ENCODE assay signal across 8 cellular contexts in genomic region chr17:7015587-7016020, GRCh38. TPM values are rescaled to one million over a fixed set of nuclear protein-coding genes. Genes with fewer than 3 reads are reported as not detected.
A peak's percentile ranks its signal among the peaks of the same experiment; 100 is the strongest.
DNase-seq lines count a peak whose midpoint lies in the region; ATAC-seq lines count a peak whose summit lies in the region.

No MANE protein-coding gene starts in this region.

- DNase-seq in activated CD8-positive, alpha-beta memory T cell treated with anti-CD3 and anti-CD28 coated beads, Interleukin-2, amount 10 ng/mL, durations not matched to agents 7 days and 5 days, result peak; percentile 76
- no peak for DNase-seq in activated CD8-positive, alpha-beta memory T cell treated with anti-CD3 and anti-CD28 coated beads, Interleukin-2, amount 50 U/mL, for 4 hours
- DNase-seq in activated naive CD8-positive, alpha-beta T cell treated with anti-CD3 and anti-CD28 coated beads for 36 hours, result no peak
- no peak for DNase-seq in retina
- no peak for DNase-seq in iPS-NIHi7 (ENCODE audit: extremely low spot score)

- H3K4me1 ChIP-seq in thymus (ENCODE audit: control insufficient read depth, insufficient read depth, low read length), result peaks cover 34% of the 10 kb centered on the region

- peak overlapping the region; percentile 100 for H3K27ac ChIP-seq in layer of hippocampus (ENCODE audit: low read depth, low read length)
- H3K27ac ChIP-seq in thymus (ENCODE audit: low read depth), result peak overlapping the region; percentile 89

- H3K36me3 Mint-ChIP-seq in activated CD8-positive, alpha-beta memory T cell treated with anti-CD3 and anti-CD28 coated beads, Interleukin-2, amount 10 ng/mL, durations not matched to agents 7 days and 5 days, result peaks cover 30% of the 10 kb centered on the region
- H3K36me3 Mint-ChIP-seq in activated naive CD8-positive, alpha-beta T cell treated with anti-CD3 and anti-CD28 coated beads for 36 hours, result peaks cover 41% of the 10 kb centered on the region

- H3K4me1 Mint-ChIP-seq in activated CD8-positive, alpha-beta memory T cell treated with anti-CD3 and anti-CD28 coated beads, Interleukin-2, amount 10 ng/mL, durations not matched to agents 7 days and 5 days, result peaks cover 62% of the 10 kb centered on the region
- peaks cover 56% of the 10 kb centered on the region for H3K4me1 Mint-ChIP-seq in activated naive CD8-positive, alpha-beta T cell treated with anti-CD3 and anti-CD28 coated beads for 36 hours

- H3K36me3 ChIP-seq in thymus (ENCODE audit: control insufficient read depth, insufficient read depth), result peaks cover 5% of the 10 kb centered on the region

- CTCF ChIA-PET in activated CD8-positive, alpha-beta memory T cell treated with anti-CD3 and anti-CD28 coated beads, Interleukin-2, amount 10 ng/mL, durations not matched to agents 7 days and 5 days (lab: Charles Lee), result interaction anchor here (1.1 to 7.2 kb wide), 6 partner anchors 12 to 105 kb away, joined by 4 to 43 read pairs (median 16); partner anchors contain the start of gene SLC16A13

- H3K27me3 Mint-ChIP-seq in activated CD8-positive, alpha-beta memory T cell treated with anti-CD3 and anti-CD28 coated beads, Interleukin-2, amount 10 ng/mL, durations not matched to agents 7 days and 5 days, result no peaks in the 10 kb centered on the region
- no peaks in the 10 kb centered on the region for H3K27me3 Mint-ChIP-seq in activated naive CD8-positive, alpha-beta T cell treated with anti-CD3 and anti-CD28 coated beads for 36 hours

- H3K27ac Mint-ChIP-seq in activated CD8-positive, alpha-beta memory T cell treated with anti-CD3 and anti-CD28 coated beads, Interleukin-2, amount 10 ng/mL, durations not matched to agents 7 days and 5 days, result peak overlapping the region; percentile 98
- H3K27ac Mint-ChIP-seq in activated naive CD8-positive, alpha-beta T cell treated with anti-CD3 and anti-CD28 coated beads for 36 hours, result peak overlapping the region; percentile 97

- no peaks in the 10 kb centered on the region for H3K9me3 ChIP-seq in thymus (ENCODE audit: control insufficient read depth)

- ATAC-seq in activated CD8-positive, alpha-beta memory T cell treated with anti-CD3 and anti-CD28 coated beads, Interleukin-2, amount 10 ng/mL, durations not matched to agents 7 days and 5 days, result no peak
- no peak for ATAC-seq in GM21423 (IDR thresholded peaks at IDR 0.05; ENCODE audit: unreplicated experiment)

- H3K4me3 Mint-ChIP-seq in activated CD8-positive, alpha-beta memory T cell treated with anti-CD3 and anti-CD28 coated beads, Interleukin-2, amount 10 ng/mL, durations not matched to agents 7 days and 5 days, result peak overlapping the region; percentile 83
- peak overlapping the region; percentile 89 for H3K4me3 Mint-ChIP-seq in activated naive CD8-positive, alpha-beta T cell treated with anti-CD3 and anti-CD28 coated beads for 36 hours

- no peaks in the 10 kb centered on the region for H3K27me3 ChIP-seq in layer of hippocampus (ENCODE audit: control insufficient read depth, insufficient read depth, low read length)
- peaks cover 1% of the 10 kb centered on the region for H3K27me3 ChIP-seq in thymus (ENCODE audit: control insufficient read depth, insufficient read depth)

- H3K4me3 ChIP-seq in thymus (ENCODE audit: low read length), result peak overlapping the region; percentile 80

- WGBS in thymus, result 14% methylated on average over 16 of the region's 16 CpGs

- no peaks in the 10 kb centered on the region for H3K9me3 Mint-ChIP-seq in activated CD8-positive, alpha-beta memory T cell treated with anti-CD3 and anti-CD28 coated beads, Interleukin-2, amount 10 ng/mL, durations not matched to agents 7 days and 5 days (ENCODE audit: low read depth)
- no peaks in the 10 kb centered on the region for H3K9me3 Mint-ChIP-seq in activated naive CD8-positive, alpha-beta T cell treated with anti-CD3 and anti-CD28 coated beads for 36 hours

RNA-seq across cellular contexts. Expression of gene RNASEK, which starts 3.2 kb away (rescaled TPM):
- total RNA-seq in activated CD8-positive, alpha-beta memory T cell treated with anti-CD3 and anti-CD28 coated beads, Interleukin-2, amount 10 ng/mL, durations not matched to agents 7 days and 5 days, result 100 to 1,000 TPM; 121 to 205 TPM
- 10 to 100 TPM; 90.6 to 98.6 TPM for total RNA-seq in activated naive CD8-positive, alpha-beta T cell treated with anti-CD3 and anti-CD28 coated beads for 36 hours
- 368 TPM for polyA plus RNA-seq in thymus

RNA-seq across cellular contexts. Expression of gene BCL6B, which starts 7.2 kb away (rescaled TPM):
- 1 to 10 TPM in 1 of 2 experiments, under 1 TPM in 1; 0.85 to 6.7 TPM for total RNA-seq in activated CD8-positive, alpha-beta memory T cell treated with anti-CD3 and anti-CD28 coated beads, Interleukin-2, amount 10 ng/mL, durations not matched to agents 7 days and 5 days
- total RNA-seq in activated naive CD8-positive, alpha-beta T cell treated with anti-CD3 and anti-CD28 coated beads for 36 hours, result 1 to 10 TPM in 1 of 2 experiments, under 1 TPM in 1; 0.85 to 1.0 TPM
- 2.4 TPM for polyA plus RNA-seq in thymus

RNA-seq across cellular contexts. Expression of gene ALOX12, which starts 19.8 kb away (rescaled TPM):
- not detected for total RNA-seq in activated CD8-positive, alpha-beta memory T cell treated with anti-CD3 and anti-CD28 coated beads, Interleukin-2, amount 10 ng/mL, durations not matched to agents 7 days and 5 days
- not detected for total RNA-seq in activated naive CD8-positive, alpha-beta T cell treated with anti-CD3 and anti-CD28 coated beads for 36 hours
- polyA plus RNA-seq in thymus, result 0.32 TPM

RNA-seq across cellular contexts. Expression of gene SLC16A13, which starts 20.2 kb away (rescaled TPM):
- 10 to 100 TPM; 19.0 to 34.1 TPM for total RNA-seq in activated CD8-positive, alpha-beta memory T cell treated with anti-CD3 and anti-CD28 coated beads, Interleukin-2, amount 10 ng/mL, durations not matched to agents 7 days and 5 days
- total RNA-seq in activated naive CD8-positive, alpha-beta T cell treated with anti-CD3 and anti-CD28 coated beads for 36 hours, result 1 to 10 TPM; 5.2 to 6.2 TPM
- 2.5 TPM for polyA plus RNA-seq in thymus

RNA-seq across cellular contexts. Expression of gene SLC16A11, which starts 28.3 kb away (rescaled TPM):
- total RNA-seq in activated CD8-positive, alpha-beta memory T cell treated with anti-CD3 and anti-CD28 coated beads, Interleukin-2, amount 10 ng/mL, durations not matched to agents 7 days and 5 days, result 1 to 10 TPM; 1.2 to 1.3 TPM
- 1 to 10 TPM; 1.5 to 1.8 TPM for total RNA-seq in activated naive CD8-positive, alpha-beta T cell treated with anti-CD3 and anti-CD28 coated beads for 36 hours
- 7.4 TPM for polyA plus RNA-seq in thymus
